ENCODE assay signal across 15 cellular contexts in the genomic region with DNA sequence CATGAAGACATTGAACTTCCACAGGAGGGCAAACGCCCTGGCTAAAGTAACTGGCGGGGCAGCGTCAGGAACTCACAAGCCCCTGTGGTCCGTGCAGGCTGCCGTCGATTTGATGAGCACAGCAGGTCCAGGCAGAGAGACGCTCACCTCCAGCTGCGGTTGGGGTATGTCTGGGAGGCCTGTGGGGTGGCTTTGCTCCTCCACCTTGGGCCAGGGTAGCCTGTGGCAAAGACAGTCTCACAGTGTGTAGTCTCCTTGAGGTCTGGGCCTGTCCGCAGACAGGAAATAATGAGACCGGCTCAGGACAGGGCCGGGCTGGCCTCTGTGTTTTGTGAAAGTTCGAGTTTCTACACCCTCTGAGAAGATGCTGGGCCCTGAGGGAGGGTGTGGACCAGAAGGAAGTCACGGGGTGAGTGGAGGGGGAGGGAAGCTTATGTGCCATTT.
DNase-seq lines count a peak whose midpoint lies in the region; ATAC-seq, FAIRE-seq and TF ChIP-seq lines count a peak whose summit lies in the region.
"Had no signal": no experiment of that assay in that cellular context is flagged by ENCODE, and none has a peak within 500 bp of the region (broad histone marks: within the 10 kb centered on the region; RNA-seq: fewer than 3 reads in every experiment).

No MANE protein-coding gene starts in this region.

- H3K27me3 ChIP-seq in breast epithelium (no peaks in the 10 kb centered on the region), mammary epithelial cell (ENCODE audit: insufficient read depth, low read length) (no peaks in the 10 kb centered on the region), left ventricle myocardium inferior (ENCODE audit: low read depth) (no peaks in the 10 kb centered on the region), aorta (ENCODE audit: control insufficient read depth in 1 of 2, insufficient read depth in 2 of 2, low read length in 1 of 2) (no peaks in the 10 kb centered on the region)

- CTCF ChIA-PET in mammary epithelial cell (lab: Charles Lee; ENCODE audit: low non-redundant PET): no interaction called here

- peak overlapping the region; percentile 66 for H3K27ac Mint-ChIP-seq in nephron progenitor cell
- H3K27ac Mint-ChIP-seq: activated naive CD8-positive, alpha-beta T cell treated with anti-CD3 and anti-CD28 coated beads, Interleukin-2, amount 10 ng/mL, durations not matched to agents 7 days and 5 days had no signal

- H3K9me3 Mint-ChIP-seq in nephron progenitor cell: peaks cover 3% of the 10 kb centered on the region

- H3K36me3 ChIP-seq in breast epithelium: no peaks in the 10 kb centered on the region
- H3K36me3 ChIP-seq in mammary epithelial cell (ENCODE audit: insufficient read depth, low read length): no peaks in the 10 kb centered on the region
- no peaks in the 10 kb centered on the region for H3K36me3 ChIP-seq in left ventricle myocardium inferior
- H3K36me3 ChIP-seq in aorta (ENCODE audit: control insufficient read depth in 1 of 2, insufficient read depth in 2 of 2, low read length in 1 of 2): no peaks in the 10 kb centered on the region

- peaks cover 49% of the 10 kb centered on the region for H3K4me1 Mint-ChIP-seq in nephron progenitor cell

- no peak overlapping the region for H3K4me2 ChIP-seq in mammary epithelial cell (ENCODE audit: insufficient read depth, low read depth, low read length)

- in situ Hi-C loops in mammary epithelial cell (cut with MboI; ENCODE audit: low sequenced_read_pairs in 2 of 2): no loop called here

- ATAC-seq in aorta (ENCODE audit: low FRiP score) (no peak), GM18520 (IDR thresholded peaks at IDR 0.05; ENCODE audit: unreplicated experiment) (no peak)

- no peak overlapping the region for H3K4me3 ChIP-seq in breast epithelium
- H3K4me3 ChIP-seq in mammary epithelial cell (replicated peaks in 1 of 3; ENCODE audit: insufficient read depth in 1 of 3, low read depth in 2 of 3, low read length in 3 of 3): no peak overlapping the region
- H3K4me3 ChIP-seq in left ventricle myocardium inferior: no peak overlapping the region
- no peak overlapping the region for H3K4me3 ChIP-seq in aorta (ENCODE audit: low read length in 2 of 2)

- TF ChIP-seq CTCF in breast epithelium (IDR thresholded peaks at IDR 0.05): no peak
- TF ChIP-seq CTCF in mammary epithelial cell (conservative IDR thresholded peaks at IDR 0.05 in 1 of 2, IDR thresholded peaks at IDR 0.05 in 1 of 2; ENCODE audit: extremely low read depth in 1 of 2, insufficient read depth in 1 of 2, low read depth in 1 of 2, low read length in 2 of 2): no peak
- TF ChIP-seq CTCF in left ventricle myocardium inferior (IDR thresholded peaks at IDR 0.05; ENCODE audit: borderline replicate concordance): no peak
- no peak for TF ChIP-seq CTCF in nephron progenitor cell (IDR thresholded peaks at IDR 0.05)

- 92% methylated on average over 6 of the region's 13 CpGs for WGBS in mammary epithelial cell (ENCODE audit: low coverage, missing lambda C conversion rate)
- 93 to 94% methylated on average over 13 of the region's 13 CpGs for WGBS in aorta, 2 donors

- H2AFZ ChIP-seq in mammary epithelial cell (ENCODE audit: low read depth, low read length): no peak overlapping the region

- intact Hi-C loops in breast epithelium (cut with DNase I; ENCODE audit: low total_unique reads): no loop called here
- intact Hi-C loops in mammary epithelial cell (cut with micrococcal nuclease): no loop called here
- intact Hi-C loops in left ventricle myocardium inferior (cut with micrococcal nuclease): no loop called here
- intact Hi-C loops in aorta (cut with DNase I): no loop called here

- H4K20me1 ChIP-seq in mammary epithelial cell (ENCODE audit: insufficient read depth, low read length): no peaks in the 10 kb centered on the region

- no peak overlapping the region for H3K4me3 Mint-ChIP-seq in nephron progenitor cell
- H3K4me3 Mint-ChIP-seq: activated naive CD8-positive, alpha-beta T cell treated with anti-CD3 and anti-CD28 coated beads, Interleukin-2, amount 10 ng/mL, durations not matched to agents 7 days and 5 days had no signal

- no peaks in the 10 kb centered on the region for H3K79me2 ChIP-seq in mammary epithelial cell (ENCODE audit: insufficient read depth, low read length)

- H3K9me3 ChIP-seq in breast epithelium: no peaks in the 10 kb centered on the region
- H3K9me3 ChIP-seq in mammary epithelial cell (replicated peaks; ENCODE audit: insufficient read depth, low read length): no peaks in the 10 kb centered on the region
- H3K9me3 ChIP-seq in left ventricle myocardium inferior (replicated peaks): no peaks in the 10 kb centered on the region
- H3K9me3 ChIP-seq in aorta (ENCODE audit: control insufficient read depth, low read length): no peaks in the 10 kb centered on the region

- H3K27ac ChIP-seq in breast epithelium (no peak overlapping the region), mammary epithelial cell (ENCODE audit: insufficient read depth, low read depth, low read length) (no peak overlapping the region), left ventricle myocardium inferior (replicated peaks) (peak overlapping the region; percentile 25), aorta (ENCODE audit: low read depth in 1 of 2, low read length in 2 of 2) (no peak overlapping the region), substantia nigra (ENCODE audit: low read depth, low read length, poor library complexity, severe bottlenecking) (no peak overlapping the region)

- H3K4me1 ChIP-seq in breast epithelium: no peaks in the 10 kb centered on the region
- H3K4me1 ChIP-seq in mammary epithelial cell (ENCODE audit: insufficient read depth, low read length): no peaks in the 10 kb centered on the region
- H3K4me1 ChIP-seq in left ventricle myocardium inferior: peaks cover 19% of the 10 kb centered on the region
- H3K4me1 ChIP-seq in aorta (ENCODE audit: control insufficient read depth in 1 of 2, insufficient read depth in 2 of 2, low read length in 2 of 2): no peaks in the 10 kb centered on the region

- peak; percentile 16 to 50 for DNase-seq in breast epithelium (ENCODE audit: low spot score in 2 of 2)
- no peak for DNase-seq in mammary epithelial cell
- no peak for DNase-seq in left ventricle myocardium inferior
- DNase-seq in nephron progenitor cell: peak; percentile 8
- DNase-seq in aorta: peak; percentile 71 to 75
- DNase-seq in substantia nigra (lab: John Stamatoyannopoulos, UW): no peak
- DNase-seq in GM12891 (ENCODE audit: insufficient read length, low spot score): no peak
- DNase-seq: activated naive CD8-positive, alpha-beta T cell treated with anti-CD3 and anti-CD28 coated beads, Interleukin-2, amount 10 ng/mL, durations not matched to agents 7 days and 5 days; cerebellar nuclear complex; DMS 273 treated with DMSO at 0.1 percent for 48 hours; NCI-H1930; occipital lobe; SHP77 treated with DMSO at 0.1 percent for 48 hours; stimulated activated CD4-positive, alpha-beta T cell treated with anti-CD3 and anti-CD28 coated beads, Interleukin-12 subunit alpha, Interleukin-12 subunit beta, amount 100 ng/mL, for 4 hours had no signal

- no peak for FAIRE-seq in GM12891 (lab: Jason Lieb, UNC)

- dilution Hi-C loops in mammary epithelial cell (cut with HindIII; ENCODE audit: low sequenced_read_pairs): no loop called here

- H3K27me3 Mint-ChIP-seq in nephron progenitor cell (ENCODE audit: low read depth, poor library complexity): peaks cover 7% of the 10 kb centered on the region

- no TSS peak for BruUV-seq in mammary epithelial cell (replicated peaks; lab: Mats Ljungman, UMichigan)

- H3K9ac ChIP-seq in mammary epithelial cell (ENCODE audit: insufficient read depth, low read length): no peak overlapping the region

- no peaks in the 10 kb centered on the region for H3K36me3 Mint-ChIP-seq in nephron progenitor cell (ENCODE audit: low read depth)
- H3K36me3 Mint-ChIP-seq: activated naive CD8-positive, alpha-beta T cell treated with anti-CD3 and anti-CD28 coated beads, Interleukin-2, amount 10 ng/mL, durations not matched to agents 7 days and 5 days had no signal

- TF ChIP-seq POLR2A in breast epithelium (IDR thresholded peaks at IDR 0.05) (no peak), GM12891 (IDR thresholded peaks at IDR 0.05; ENCODE audit: low read depth, low read length) (no peak)

TF ChIP-seq in GM12891, 5 proteins besides CTCF, POLR2A, EP300 and RAD21:
- TF ChIP-seq POLR2AphosphoS5 (IDR thresholded peaks at IDR 0.05; ENCODE audit: low read depth, low read length): no peak
- no peak for TF ChIP-seq PAX5 (IDR thresholded peaks at IDR 0.05; ENCODE audit: insufficient read depth, low read length, severe bottlenecking)
- TF ChIP-seq TAF1 (IDR thresholded peaks at IDR 0.05; ENCODE audit: low read depth, low read length): no peak
- no peak for TF ChIP-seq POU2F2 (IDR thresholded peaks at IDR 0.05; ENCODE audit: low read depth, low read length)
- no peak for TF ChIP-seq SPI1 (IDR thresholded peaks at IDR 0.05; ENCODE audit: low read depth, low read length)

Comparison
In these comparisons a context has a peak if more than half of its experiments do, and no peak if none do; other contexts are left out.
1. DNase-seq: peak in breast epithelium (2 of 2), nephron progenitor cell (single experiment) and aorta (2 of 2); none in mammary epithelial cell (single experiment), left ventricle myocardium inferior (single experiment), substantia nigra (0 of 49) and GM12891 (single experiment).